Comparison of ENCODE assay signal across 14 cellular contexts in the genomic region with DNA sequence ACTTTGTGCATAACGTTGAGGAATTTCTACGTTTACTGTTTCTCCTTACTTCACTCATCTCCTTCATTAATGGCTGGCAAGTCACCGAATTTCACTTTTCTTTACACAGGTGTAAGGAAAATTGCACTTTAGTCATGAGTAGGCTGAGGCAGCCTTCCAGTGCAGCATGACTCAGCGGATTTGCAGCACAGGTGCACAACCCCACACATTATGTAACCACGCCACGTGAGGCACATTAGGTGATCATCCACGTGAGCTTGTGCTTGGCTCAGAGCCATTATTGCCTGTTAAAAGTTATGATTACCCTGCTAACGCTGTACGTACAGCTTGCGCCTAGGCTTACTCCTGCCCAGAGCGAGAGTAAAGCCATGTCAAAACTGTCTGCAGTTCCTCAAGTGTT.
A peak's percentile ranks its signal among the peaks of the same experiment; 100 is the strongest.
DNase-seq lines count a peak whose midpoint lies in the region; ATAC-seq and FAIRE-seq lines count a peak whose summit lies in the region.
"Had no signal": no experiment of that assay in that cellular context is flagged by ENCODE, and none has a peak within 500 bp of the region (broad histone marks: within the 10 kb centered on the region; RNA-seq: fewer than 3 reads in every experiment).

No MANE protein-coding gene starts in this region.

- H3K4me1 ChIP-seq in mesenchymal stem cell (ENCODE audit: control insufficient read depth, insufficient read depth, low read depth, low read length): no peaks in the 10 kb centered on the region

- no peak overlapping the region for H2AK5ac ChIP-seq in mesenchymal stem cell (ENCODE audit: low read length, severe bottlenecking)

- no peak overlapping the region for H3K4me3 ChIP-seq in mesenchymal stem cell (ENCODE audit: insufficient read depth in 1 of 2, low read depth in 1 of 2, low read length in 2 of 2)

- no peak overlapping the region for H3K4ac ChIP-seq in mesenchymal stem cell (ENCODE audit: low read depth in 1 of 2, low read length in 2 of 2)

- H3K18ac ChIP-seq in mesenchymal stem cell (ENCODE audit: low read depth in 1 of 2, low read length in 2 of 2): no peak overlapping the region

- no peaks in the 10 kb centered on the region for H3K9me3 ChIP-seq in mesenchymal stem cell (ENCODE audit: control insufficient read depth, low read length)

- H2BK120ac ChIP-seq in mesenchymal stem cell (ENCODE audit: low read depth, low read length): no peak overlapping the region

- no peak overlapping the region for H3K4me2 ChIP-seq in mesenchymal stem cell (ENCODE audit: low read length, poor library complexity, severe bottlenecking)

- H2AFZ ChIP-seq in mesenchymal stem cell (ENCODE audit: low read depth, low read length): no peak overlapping the region

- H3K36me3 ChIP-seq in mesenchymal stem cell (ENCODE audit: control insufficient read depth in 1 of 2, insufficient read depth in 2 of 2, low read depth in 1 of 2, low read length in 2 of 2): no peaks in the 10 kb centered on the region

- H3K79me1 ChIP-seq in mesenchymal stem cell (replicated peaks; ENCODE audit: low read length, poor library complexity, severe bottlenecking): no peaks in the 10 kb centered on the region

- peak; percentile 87 for FAIRE-seq in islet of Langerhans (lab: Jason Lieb, UNC)
- FAIRE-seq: endothelial cell of umbilical vein had no signal

- no peak for ATAC-seq in GM19324 (IDR thresholded peaks at IDR 0.05; ENCODE audit: low FRiP score, unreplicated experiment)
- ATAC-seq: activated CD4-positive, alpha-beta T cell treated with anti-CD3 and anti-CD28 coated beads for 36 hours; activated T-helper 17 cell treated with anti-CD3 and anti-CD28 coated beads, Interleukin-2, amount 50 U/mL, for 72 hours had no signal

- no peak overlapping the region for H3K27ac ChIP-seq in mesenchymal stem cell (ENCODE audit: low read length, poor library complexity, severe bottlenecking)

- no peak overlapping the region for H2BK5ac ChIP-seq in mesenchymal stem cell (ENCODE audit: low read depth, low read length, poor library complexity, severe bottlenecking)

- no peak overlapping the region for H2BK12ac ChIP-seq in mesenchymal stem cell (ENCODE audit: low read length in 2 of 2)

- no peak overlapping the region for H2BK15ac ChIP-seq in mesenchymal stem cell (ENCODE audit: low read depth, poor library complexity, severe bottlenecking)

- DNase-seq in A172 (ENCODE audit: low spot score) (peak; percentile 1), NCI-H1048 (lab: John Stamatoyannopoulos, UW) (peak; percentile 20), NCI-H748 treated with DMSO at 0.1 percent for 48 hours (lab: John Stamatoyannopoulos, UW) (peak; percentile 94), posterior cingulate gyrus (no peak), GOT3 (lab: John Stamatoyannopoulos, UW) (no peak), mesenchymal stem cell (no peak)
- DNase-seq: activated CD4-positive, alpha-beta T cell treated with anti-CD3 and anti-CD28 coated beads for 36 hours; midbrain; NCI-H446; retina had no signal

- H4K8ac ChIP-seq in mesenchymal stem cell (ENCODE audit: low read length): no peak overlapping the region

- H3K9ac ChIP-seq in mesenchymal stem cell (ENCODE audit: low read length): no peak overlapping the region

- 90% methylated on average over 11 of the region's 11 CpGs for WGBS in mesenchymal stem cell

- no peaks in the 10 kb centered on the region for H3K27me3 ChIP-seq in mesenchymal stem cell (ENCODE audit: control insufficient read depth in 1 of 2, insufficient read depth in 1 of 2, low read length in 2 of 2)

- H3K23ac ChIP-seq in mesenchymal stem cell (ENCODE audit: low read length in 2 of 2): no peak overlapping the region

- intact Hi-C loops in posterior cingulate gyrus (cut with DNase I): loop anchor here (10.0 kb wide), 1 partner anchor 832 kb away; no protein-coding TSS in a partner anchor

- H3K14ac ChIP-seq in mesenchymal stem cell (ENCODE audit: low read length in 2 of 2): no peak overlapping the region

- H4K91ac ChIP-seq in mesenchymal stem cell (ENCODE audit: low read length): no peak overlapping the region

Comparison
In these comparisons a context has a peak if more than half of its experiments do, and no peak if none do; other contexts are left out.
1. DNase-seq: peak in A172 (single experiment), NCI-H1048 (single experiment) and NCI-H748 treated with DMSO at 0.1 percent for 48 hours (single experiment); none in posterior cingulate gyrus (0 of 10), GOT3 (single experiment) and mesenchymal stem cell (single experiment).